In the genomic region with DNA sequence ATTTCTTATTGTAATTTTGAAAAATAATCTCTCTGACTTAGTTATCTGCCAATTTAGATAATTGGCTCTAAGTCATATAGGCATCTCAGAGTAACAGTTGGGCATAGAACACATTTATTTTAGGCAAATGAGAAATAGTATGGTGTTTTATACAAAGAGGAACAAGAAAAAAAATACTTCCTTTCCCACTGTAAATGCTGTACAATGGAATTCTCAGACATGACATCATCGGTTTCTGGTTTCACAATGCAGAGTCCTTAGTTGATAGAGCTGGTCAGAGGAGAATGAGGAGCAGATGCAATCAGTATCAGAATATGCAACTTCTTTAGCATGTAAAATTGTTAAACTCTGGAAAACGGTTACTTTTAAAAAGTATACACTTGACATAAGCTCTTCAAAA, we compare ENCODE assay signal across 10 cellular contexts.
DNase-seq lines count a peak whose midpoint lies in the region; TF ChIP-seq lines count a peak whose summit lies in the region.
"Had no signal": no experiment of that assay in that cellular context is flagged by ENCODE, and none has a peak within 500 bp of the region (broad histone marks: within the 10 kb centered on the region; RNA-seq: fewer than 3 reads in every experiment).

No MANE protein-coding gene starts in this region.

- TF ChIP-seq EP300 in Ishikawa (IDR thresholded peaks at IDR 0.05; ENCODE audit: borderline replicate concordance), result peak; percentile 50; the same call in 1 of the 2 replicates

- H3K4me3 ChIP-seq in AG10803 (ENCODE audit: low read length) (no peak overlapping the region), astrocyte of the cerebellum (ENCODE audit: low read depth, low read length) (no peak overlapping the region)

- TF ChIP-seq CTCF in AG10803 (conservative IDR thresholded peaks at IDR 0.05; ENCODE audit: low read length) (no peak), astrocyte of the cerebellum (IDR thresholded peaks at IDR 0.05; ENCODE audit: low read depth, low read length, missing control alignments) (no peak)

- TF ChIP-seq RAD21 in Ishikawa (IDR thresholded peaks at IDR 0.05; ENCODE audit: low read depth), result no peak

- DNase-seq in AG10803 (ENCODE audit: low read depth) (peak; percentile 83), astrocyte of the cerebellum (ENCODE audit: low read depth) (peak; percentile 43), kidney tubule cell (ENCODE audit: low spot score) (peak; percentile 81), DMS 273 treated with DMSO at 0.1 percent for 48 hours (lab: John Stamatoyannopoulos, UW) (no peak), Ammon's horn (ENCODE audit: low spot score) (no peak), NCI-H2107 (lab: John Stamatoyannopoulos, UW) (no peak), HuH-7 (ENCODE audit: low spot score) (no peak)
- DNase-seq: activated CD4-positive, alpha-beta T cell treated with anti-CD3 and anti-CD28 coated beads, Interleukin-2, amount 50 U/mL, for 48 hours; NCI-H774 had no signal

- in situ Hi-C loops in astrocyte of the cerebellum (cut with HindIII; ENCODE audit: low sequenced_read_pairs), result no loop called here

TF ChIP-seq in Ishikawa, 13 proteins besides CTCF, POLR2A, EP300 and RAD21:
- TF ChIP-seq CEBPB (IDR thresholded peaks at IDR 0.05) (peak; percentile 69), ZBTB7A (IDR thresholded peaks at IDR 0.05; ENCODE audit: low read depth) (no peak), USF1 (IDR thresholded peaks at IDR 0.05) (no peak), TCF12 (IDR thresholded peaks at IDR 0.05; ENCODE audit: low read depth) (no peak), FOXM1 (IDR thresholded peaks at IDR 0.05; ENCODE audit: borderline replicate concordance, low read depth) (peak; percentile 29; the same call in 1 of the 2 replicates), TEAD4 (IDR thresholded peaks at IDR 0.05) (peak; percentile 75), YY1 (IDR thresholded peaks at IDR 0.05; ENCODE audit: low read depth) (no peak), NFIC (IDR thresholded peaks at IDR 0.05) (no peak), TAF1 (IDR thresholded peaks at IDR 0.05; ENCODE audit: low read depth) (no peak), EGR1 (IDR thresholded peaks at IDR 0.05) (no peak), CREB1 (IDR thresholded peaks at IDR 0.05; ENCODE audit: low read depth) (no peak)
- TF ChIP-seq, protein P1, sequence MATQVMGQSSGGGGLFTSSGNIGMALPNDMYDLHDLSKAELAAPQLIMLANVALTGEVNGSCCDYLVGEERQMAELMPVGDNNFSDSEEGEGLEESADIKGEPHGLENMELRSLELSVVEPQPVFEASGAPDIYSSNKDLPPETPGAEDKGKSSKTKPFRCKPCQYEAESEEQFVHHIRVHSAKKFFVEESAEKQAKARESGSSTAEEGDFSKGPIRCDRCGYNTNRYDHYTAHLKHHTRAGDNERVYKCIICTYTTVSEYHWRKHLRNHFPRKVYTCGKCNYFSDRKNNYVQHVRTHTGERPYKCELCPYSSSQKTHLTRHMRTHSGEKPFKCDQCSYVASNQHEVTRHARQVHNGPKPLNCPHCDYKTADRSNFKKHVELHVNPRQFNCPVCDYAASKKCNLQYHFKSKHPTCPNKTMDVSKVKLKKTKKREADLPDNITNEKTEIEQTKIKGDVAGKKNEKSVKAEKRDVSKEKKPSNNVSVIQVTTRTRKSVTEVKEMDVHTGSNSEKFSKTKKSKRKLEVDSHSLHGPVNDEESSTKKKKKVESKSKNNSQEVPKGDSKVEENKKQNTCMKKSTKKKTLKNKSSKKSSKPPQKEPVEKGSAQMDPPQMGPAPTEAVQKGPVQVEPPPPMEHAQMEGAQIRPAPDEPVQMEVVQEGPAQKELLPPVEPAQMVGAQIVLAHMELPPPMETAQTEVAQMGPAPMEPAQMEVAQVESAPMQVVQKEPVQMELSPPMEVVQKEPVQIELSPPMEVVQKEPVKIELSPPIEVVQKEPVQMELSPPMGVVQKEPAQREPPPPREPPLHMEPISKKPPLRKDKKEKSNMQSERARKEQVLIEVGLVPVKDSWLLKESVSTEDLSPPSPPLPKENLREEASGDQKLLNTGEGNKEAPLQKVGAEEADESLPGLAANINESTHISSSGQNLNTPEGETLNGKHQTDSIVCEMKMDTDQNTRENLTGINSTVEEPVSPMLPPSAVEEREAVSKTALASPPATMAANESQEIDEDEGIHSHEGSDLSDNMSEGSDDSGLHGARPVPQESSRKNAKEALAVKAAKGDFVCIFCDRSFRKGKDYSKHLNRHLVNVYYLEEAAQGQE (IDR thresholded peaks at IDR 0.05; ENCODE audit: low read depth), result no peak
- TF ChIP-seq, protein P2, sequence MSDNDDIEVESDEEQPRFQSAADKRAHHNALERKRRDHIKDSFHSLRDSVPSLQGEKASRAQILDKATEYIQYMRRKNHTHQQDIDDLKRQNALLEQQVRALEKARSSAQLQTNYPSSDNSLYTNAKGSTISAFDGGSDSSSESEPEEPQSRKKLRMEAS (IDR thresholded peaks at IDR 0.05), result no peak

Comparison
In these comparisons a context has a peak if more than half of its experiments do, and no peak if none do; other contexts are left out.
1. DNase-seq: peak in AG10803 (single experiment), astrocyte of the cerebellum (single experiment) and kidney tubule cell (single experiment); none in DMS 273 treated with DMSO at 0.1 percent for 48 hours (single experiment), Ammon's horn (single experiment), NCI-H2107 (single experiment) and HuH-7 (single experiment).